24 cellular contexts compared by ENCODE assay signal in the genomic region with DNA sequence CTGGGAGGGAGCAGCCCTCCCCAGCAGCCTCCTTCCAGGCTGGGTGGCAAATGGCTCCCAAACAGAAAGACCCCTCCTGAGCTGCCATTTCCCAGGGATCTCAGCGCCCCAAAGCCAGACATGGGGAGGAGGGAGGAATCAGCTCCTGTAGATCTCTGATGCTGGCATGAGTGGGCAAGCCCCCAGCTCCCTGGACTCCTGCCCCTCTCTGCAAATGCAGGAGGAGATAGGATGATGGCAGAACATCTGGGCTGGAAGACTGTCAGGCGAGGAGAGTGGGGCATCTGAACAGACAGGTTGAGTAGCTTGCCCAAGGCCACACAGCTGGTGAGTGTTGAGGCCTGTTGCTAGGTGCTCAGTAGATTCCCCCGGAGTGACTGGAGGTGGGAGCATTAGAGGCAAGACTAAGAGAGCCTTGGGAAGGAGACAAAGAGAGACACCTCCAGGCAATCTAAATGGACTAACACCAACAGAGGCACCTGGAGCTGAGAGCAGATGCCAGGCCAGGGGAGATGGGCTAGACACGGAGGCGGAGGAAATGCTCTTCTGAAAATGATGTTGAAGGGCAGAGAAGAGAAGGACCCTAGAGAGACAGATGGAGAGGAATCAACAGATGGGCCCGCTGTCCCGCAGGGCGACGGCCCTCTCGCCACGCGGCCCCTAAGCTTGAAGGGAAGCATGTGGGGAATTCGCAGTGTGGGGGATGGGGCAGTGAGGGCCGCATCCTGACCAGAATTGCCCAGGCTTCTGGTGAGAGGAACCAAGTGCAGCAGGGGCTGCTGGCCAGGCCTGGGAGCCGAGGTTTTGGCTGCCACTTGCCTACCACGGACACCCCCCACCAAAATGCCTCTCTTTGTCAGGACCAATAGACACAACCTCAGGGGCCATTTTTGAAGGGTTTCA.
DNase-seq lines count a peak whose midpoint lies in the region; ATAC-seq, FAIRE-seq and TF ChIP-seq lines count a peak whose summit lies in the region.
"Had no signal": no experiment of that assay in that cellular context is flagged by ENCODE, and none has a peak within 500 bp of the region (broad histone marks: within the 10 kb centered on the region; RNA-seq: fewer than 3 reads in every experiment).

No MANE protein-coding gene starts in this region.

- WGBS in stomach, 5 donors, result 70 to 78% (median 74%) methylated on average over 15 to 16 of the region's 16 CpGs

- H3K4me3 Mint-ChIP-seq in WTC11, result no peak overlapping the region
- H3K4me3 Mint-ChIP-seq: activated T-helper 1 cell treated with anti-CD3 and anti-CD28 coated beads, Interleukin-12 subunit alpha, Interleukin-12 subunit beta, Interleukin-2, Interleukin-4 antibody, amounts not matched to agents 30 ng/mL and 10 ng/mL and 1 ng/mL, durations not matched to agents 14 hours and 24 hours and 36 hours; nephron had no signal

- intact Hi-C loops in stomach (cut with DNase I; ENCODE audit: low total_unique reads), result no loop called here

- H3K27me3 ChIP-seq in keratinocyte (ENCODE audit: control insufficient read depth, extremely low read depth, insufficient read depth, low read length) (no peaks in the 10 kb centered on the region), stomach (peaks cover 0 to 11% (median 0%) of the 10 kb centered on the region in 3 donors)
- H3K27me3 ChIP-seq: body of pancreas had no signal

- no peaks in the 10 kb centered on the region for H3K36me3 Mint-ChIP-seq in WTC11

- peaks cover 6% of the 10 kb centered on the region for H3K4me1 Mint-ChIP-seq in WTC11
- H3K4me1 Mint-ChIP-seq: nephron had no signal

- no peak overlapping the region for H2AFZ ChIP-seq in keratinocyte (ENCODE audit: control insufficient read depth, low read length)
- H2AFZ ChIP-seq: parathyroid adenoma, PC-9 had no signal

- dilution Hi-C loops in keratinocyte (cut with MboI; ENCODE audit: extremely low pct_ligation_motif_present, low sequenced_read_pairs), result no loop called here

- H3K4me3 ChIP-seq in keratinocyte (ENCODE audit: control insufficient read depth in 2 of 3, extremely low read depth in 1 of 3, insufficient read depth in 2 of 3, low read depth in 1 of 3, low read length in 3 of 3) (peak overlapping the region in 1 of 3 experiments; percentile 1), stomach (no peak overlapping the region)
- H3K4me3 ChIP-seq: body of pancreas, PC-9, tibial artery had no signal

- no peak overlapping the region for H3K9ac ChIP-seq in keratinocyte (ENCODE audit: control insufficient read depth, extremely low read depth, insufficient read depth, low read length)
- H3K9ac ChIP-seq: parathyroid adenoma had no signal

- no peaks in the 10 kb centered on the region for H3K79me2 ChIP-seq in keratinocyte (ENCODE audit: control insufficient read depth, insufficient read depth, low read length)
- H3K79me2 ChIP-seq: parathyroid adenoma had no signal

- H3K9me3 ChIP-seq in keratinocyte (ENCODE audit: control insufficient read depth, low read depth, low read length) (no peaks in the 10 kb centered on the region), stomach (no peaks in the 10 kb centered on the region)
- H3K9me3 ChIP-seq: body of pancreas, tibial artery had no signal

- CTCF ChIA-PET in WTC11 (lab: Charles Lee), result interaction anchor here (0.8 to 3.9 kb wide), 9 partner anchors 11 to 187 kb away, joined by 3 to 20 read pairs (median 3); no protein-coding TSS in a partner anchor

- TF ChIP-seq EP300 in stomach (IDR thresholded peaks at IDR 0.05), result no peak

- H3K9me1 ChIP-seq in keratinocyte (ENCODE audit: control insufficient read depth, extremely low read depth, insufficient read depth, low read length), result no peaks in the 10 kb centered on the region

- DNase-seq in activated CD8-positive, alpha-beta memory T cell treated with anti-CD3 and anti-CD28 coated beads for 24 hours, result peak; percentile 51
- no peak for DNase-seq in activated CD8-positive, alpha-beta memory T cell treated with anti-CD3 and anti-CD28 coated beads, Interleukin-2, amount 50 U/mL, for 4 hours
- DNase-seq in WTC11 (ENCODE audit: low spot score) (peak; percentile 49), keratinocyte (ENCODE audit: low read depth, low spot score) (no peak), stomach (peak; percentile 7), frontal cortex (ENCODE audit: low spot score in 2 of 2) (no peak), NCI-H510A treated with DMSO at 0.1 percent for 48 hours (lab: John Stamatoyannopoulos, UW) (no peak)
- DNase-seq: activated CD4-positive, CD25-positive, alpha-beta regulatory T cell treated with anti-CD3 and anti-CD28 coated beads, Interleukin-2, amount 50 U/mL, for 72 hours; body of pancreas; COR-L47; NCI-H1092 treated with DMSO at 0.1 percent for 48 hours; NCI-H2029; NCI-H2227 treated with DMSO at 0.1 percent for 48 hours; SHP77; stimulated activated CD4-positive, alpha-beta T cell treated with anti-CD3 and anti-CD28 coated beads, Interleukin-1b, Interleukin-23, amount 100 ng/mL, for 48 hours; stimulated activated naive CD4-positive, alpha-beta T cell treated with Interleukin-2 at 50 U/mL for 16 hours had no signal

- H3K27ac ChIP-seq in keratinocyte (ENCODE audit: control insufficient read depth, insufficient read depth, low read length), result no peak overlapping the region
- no peak overlapping the region for H3K27ac ChIP-seq in stomach
- H3K27ac ChIP-seq: body of pancreas, parathyroid adenoma, PC-9, tibial artery had no signal

- H3K4me1 ChIP-seq in keratinocyte (ENCODE audit: control insufficient read depth, extremely low read depth, insufficient read depth, low read length) (peaks cover 15% of the 10 kb centered on the region), stomach (no peaks in the 10 kb centered on the region)
- H3K4me1 ChIP-seq: body of pancreas, parathyroid adenoma, tibial artery had no signal

- H3K36me3 ChIP-seq in keratinocyte (ENCODE audit: control insufficient read depth in 2 of 2, extremely low read depth in 1 of 2, insufficient read depth in 2 of 2, low read length in 2 of 2) (no peaks in the 10 kb centered on the region), stomach (no peaks in the 10 kb centered on the region)
- H3K36me3 ChIP-seq: tibial artery had no signal

- peak; percentile 66 for ATAC-seq in WTC11
- no peak for ATAC-seq in GM21619 (IDR thresholded peaks at IDR 0.05; ENCODE audit: unreplicated experiment)
- ATAC-seq: body of pancreas had no signal

- H3K9me3 Mint-ChIP-seq in WTC11, result no peaks in the 10 kb centered on the region
- H3K9me3 Mint-ChIP-seq: activated T-helper 1 cell treated with anti-CD3 and anti-CD28 coated beads, Interleukin-12 subunit alpha, Interleukin-12 subunit beta, Interleukin-2, Interleukin-4 antibody, amounts not matched to agents 30 ng/mL and 10 ng/mL and 1 ng/mL, durations not matched to agents 14 hours and 24 hours and 36 hours; nephron had no signal

- TF ChIP-seq POLR2A in stomach (IDR thresholded peaks at IDR 0.05), result no peak

- POLR2A ChIA-PET in WTC11 (lab: Charles Lee), result no interaction called here

- no peaks in the 10 kb centered on the region for H4K20me1 ChIP-seq in keratinocyte (ENCODE audit: control insufficient read depth, extremely low read depth, insufficient read depth, low read length)

- H3K4me2 ChIP-seq in keratinocyte (ENCODE audit: control insufficient read depth, extremely low read depth, insufficient read depth, low read depth, low read length), result peak overlapping the region; percentile 61
- H3K4me2 ChIP-seq: PC-9 had no signal

- H3K27ac Mint-ChIP-seq in WTC11, result no peak overlapping the region
- H3K27ac Mint-ChIP-seq: activated T-helper 1 cell treated with anti-CD3 and anti-CD28 coated beads, Interleukin-12 subunit alpha, Interleukin-12 subunit beta, Interleukin-2, Interleukin-4 antibody, amounts not matched to agents 30 ng/mL and 10 ng/mL and 1 ng/mL, durations not matched to agents 14 hours and 24 hours and 36 hours; nephron had no signal

- FAIRE-seq in keratinocyte (lab: Jason Lieb, UNC) (peak; percentile 9), frontal cortex (lab: Jason Lieb, UNC) (no peak)
- FAIRE-seq: endometrium, GM19239 had no signal

- peaks cover 36% of the 10 kb centered on the region for H3K27me3 Mint-ChIP-seq in WTC11 (ENCODE audit: low read depth)

- TF ChIP-seq CTCF in WTC11 (IDR thresholded peaks at IDR 0.05) (no peak), keratinocyte (optimal IDR thresholded peaks at IDR 0.05 in 1 of 3, IDR thresholded peaks at IDR 0.05 in 1 of 3, conservative IDR thresholded peaks at IDR 0.05 in 1 of 3; ENCODE audit: extremely low read depth in 1 of 3, insufficient read depth in 2 of 3, low read length in 3 of 3) (peak in 1 of 3 experiments; percentile 1), stomach (IDR thresholded peaks at IDR 0.05) (no peak)

TF ChIP-seq in WTC11, 78 proteins besides CTCF, POLR2A, EP300 and RAD21 (continues in another document):
- no peak for TF ChIP-seq SMAD3 (CRISPR knock-in tag; IDR thresholded peaks at IDR 0.05; ENCODE audit: borderline replicate concordance)
- TF ChIP-seq, protein P1, sequence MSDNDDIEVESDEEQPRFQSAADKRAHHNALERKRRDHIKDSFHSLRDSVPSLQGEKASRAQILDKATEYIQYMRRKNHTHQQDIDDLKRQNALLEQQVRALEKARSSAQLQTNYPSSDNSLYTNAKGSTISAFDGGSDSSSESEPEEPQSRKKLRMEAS (CRISPR knock-in tag; IDR thresholded peaks at IDR 0.05), result peak; percentile 84
- TF ChIP-seq TEAD4 (CRISPR knock-in tag; IDR thresholded peaks at IDR 0.05), result 0 out of 2 replicates have a peak, but pooled peaks have one; percentile 58
- TF ChIP-seq ZNF396 (CRISPR knock-in tag; IDR thresholded peaks at IDR 0.05; ENCODE audit: borderline replicate concordance), result no peak
- TF ChIP-seq TEAD1 (CRISPR knock-in tag; IDR thresholded peaks at IDR 0.05), result peak; percentile 45; the same call in 1 of the 2 replicates
- TF ChIP-seq, protein P2, sequence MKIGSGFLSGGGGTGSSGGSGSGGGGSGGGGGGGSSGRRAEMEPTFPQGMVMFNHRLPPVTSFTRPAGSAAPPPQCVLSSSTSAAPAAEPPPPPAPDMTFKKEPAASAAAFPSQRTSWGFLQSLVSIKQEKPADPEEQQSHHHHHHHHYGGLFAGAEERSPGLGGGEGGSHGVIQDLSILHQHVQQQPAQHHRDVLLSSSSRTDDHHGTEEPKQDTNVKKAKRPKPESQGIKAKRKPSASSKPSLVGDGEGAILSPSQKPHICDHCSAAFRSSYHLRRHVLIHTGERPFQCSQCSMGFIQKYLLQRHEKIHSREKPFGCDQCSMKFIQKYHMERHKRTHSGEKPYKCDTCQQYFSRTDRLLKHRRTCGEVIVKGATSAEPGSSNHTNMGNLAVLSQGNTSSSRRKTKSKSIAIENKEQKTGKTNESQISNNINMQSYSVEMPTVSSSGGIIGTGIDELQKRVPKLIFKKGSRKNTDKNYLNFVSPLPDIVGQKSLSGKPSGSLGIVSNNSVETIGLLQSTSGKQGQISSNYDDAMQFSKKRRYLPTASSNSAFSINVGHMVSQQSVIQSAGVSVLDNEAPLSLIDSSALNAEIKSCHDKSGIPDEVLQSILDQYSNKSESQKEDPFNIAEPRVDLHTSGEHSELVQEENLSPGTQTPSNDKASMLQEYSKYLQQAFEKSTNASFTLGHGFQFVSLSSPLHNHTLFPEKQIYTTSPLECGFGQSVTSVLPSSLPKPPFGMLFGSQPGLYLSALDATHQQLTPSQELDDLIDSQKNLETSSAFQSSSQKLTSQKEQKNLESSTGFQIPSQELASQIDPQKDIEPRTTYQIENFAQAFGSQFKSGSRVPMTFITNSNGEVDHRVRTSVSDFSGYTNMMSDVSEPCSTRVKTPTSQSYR (CRISPR knock-in tag; IDR thresholded peaks at IDR 0.05), result 0 out of 2 replicates have a peak, but pooled peaks have one; percentile 52

Comparison
In these comparisons a context has a peak if more than half of its experiments do, and no peak if none do; other contexts are left out.
1. DNase-seq: peak in activated CD8-positive, alpha-beta memory T cell treated with anti-CD3 and anti-CD28 coated beads for 24 hours (single experiment), WTC11 (single experiment) and stomach (single experiment); none in activated CD8-positive, alpha-beta memory T cell treated with anti-CD3 and anti-CD28 coated beads, Interleukin-2, amount 50 U/mL, for 4 hours (single experiment), keratinocyte (single experiment), frontal cortex (0 of 2) and NCI-H510A treated with DMSO at 0.1 percent for 48 hours (single experiment).